ENCODE assay signal across 10 cellular contexts in genomic region chr6:11429577-11429976, GRCh38.
DNase-seq lines count a peak whose midpoint lies in the region; ATAC-seq and TF ChIP-seq lines count a peak whose summit lies in the region.
"Had no signal": no experiment of that assay in that cellular context is flagged by ENCODE, and none has a peak within 500 bp of the region (broad histone marks: within the 10 kb centered on the region; RNA-seq: fewer than 3 reads in every experiment).

No MANE protein-coding gene starts in this region.

- peak overlapping the region; percentile 84 for H2BK15ac ChIP-seq in mesenchymal stem cell (ENCODE audit: low read depth, poor library complexity, severe bottlenecking)

- H3K27me3 Mint-ChIP-seq in activated B cell treated with CpG ODN at 0.5 μM for 24 hours (no peaks in the 10 kb centered on the region), T-helper 17 cell (peaks cover 4% of the 10 kb centered on the region)
- H3K27me3 Mint-ChIP-seq in effector memory CD8-positive, alpha-beta T cell = peaks cover 0 to under 1% of the 10 kb centered on the region in 2 donors

- peak overlapping the region; percentile 41 for H2AK5ac ChIP-seq in mesenchymal stem cell (ENCODE audit: low read length, severe bottlenecking)

- H3K23ac ChIP-seq in mesenchymal stem cell (ENCODE audit: low read length in 2 of 2) = no peak overlapping the region

- H3K4me3 ChIP-seq in DOHH2 (ENCODE audit: low read length) (peak overlapping the region; percentile 34; the same call in 1 of the 2 replicates), mesenchymal stem cell (ENCODE audit: insufficient read depth in 1 of 2, low read depth in 1 of 2, low read length in 2 of 2) (peak overlapping the region in 1 of 2 experiments; percentile 21), foreskin fibroblast (ENCODE audit: low read depth in 1 of 2, low read length in 2 of 2) (no peak overlapping the region)

- H3K36me3 Mint-ChIP-seq in activated B cell treated with CpG ODN at 0.5 μM for 24 hours (ENCODE audit: low read depth) (no peaks in the 10 kb centered on the region), T-helper 17 cell (ENCODE audit: low read depth) (peaks cover 2% of the 10 kb centered on the region)
- H3K36me3 Mint-ChIP-seq in effector memory CD8-positive, alpha-beta T cell (ENCODE audit: insufficient read depth) = no peaks in the 10 kb centered on the region

- no peaks in the 10 kb centered on the region for H4K20me1 ChIP-seq in DOHH2 (ENCODE audit: control insufficient read depth, insufficient read depth, low read depth, low read length)

- intact Hi-C loops in activated B cell treated with CpG ODN at 0.5 μM for 24 hours (cut with micrococcal nuclease) = loop anchor here (2.0 kb wide), 1 partner anchor 15 kb away; no protein-coding TSS in a partner anchor

- H3K36me3 ChIP-seq in DOHH2 (ENCODE audit: control insufficient read depth, low read length) = no peaks in the 10 kb centered on the region
- peaks cover 0 to 6% of the 10 kb centered on the region in 2 experiments for H3K36me3 ChIP-seq in mesenchymal stem cell (ENCODE audit: control insufficient read depth in 1 of 2, insufficient read depth in 2 of 2, low read depth in 1 of 2, low read length in 2 of 2)

- H3K4me2 ChIP-seq in DOHH2 (ENCODE audit: low read length) (peak overlapping the region; percentile 55), mesenchymal stem cell (ENCODE audit: low read length, poor library complexity, severe bottlenecking) (no peak overlapping the region)

- peak overlapping the region; percentile 62 for H2BK5ac ChIP-seq in mesenchymal stem cell (ENCODE audit: low read depth, low read length, poor library complexity, severe bottlenecking)

- peaks cover 6% of the 10 kb centered on the region; the same call in 1 of the 2 replicates for H3F3A ChIP-seq in DOHH2 (ENCODE audit: control insufficient read depth, insufficient read depth)

- H3K4me1 ChIP-seq in DOHH2 (ENCODE audit: control insufficient read depth, low read length) (peaks cover 54% of the 10 kb centered on the region), mesenchymal stem cell (ENCODE audit: control insufficient read depth, insufficient read depth, low read depth, low read length) (peaks cover 26% of the 10 kb centered on the region)

- no peaks in the 10 kb centered on the region for H3K79me2 ChIP-seq in DOHH2 (ENCODE audit: control insufficient read depth, low read length)

- WGBS in mesenchymal stem cell = 33% methylated on average over 2 of the region's 2 CpGs

- H2BK120ac ChIP-seq in mesenchymal stem cell (ENCODE audit: low read depth, low read length) = no peak overlapping the region

- H2AFZ ChIP-seq in mesenchymal stem cell (ENCODE audit: low read depth, low read length) = no peak overlapping the region

- no peaks in the 10 kb centered on the region for H3K9me3 Mint-ChIP-seq in activated B cell treated with CpG ODN at 0.5 μM for 24 hours
- H3K9me3 Mint-ChIP-seq in effector memory CD8-positive, alpha-beta T cell = no peaks in the 10 kb centered on the region

- H3K27ac ChIP-seq in DOHH2 (ENCODE audit: low read depth, low read length) (no peak overlapping the region), mesenchymal stem cell (ENCODE audit: low read length, poor library complexity, severe bottlenecking) (peak overlapping the region; percentile 95)

- CTCF ChIA-PET in activated B cell treated with CpG ODN at 0.5 μM for 24 hours (lab: Charles Lee) = no interaction called here

- H3K79me1 ChIP-seq in mesenchymal stem cell (replicated peaks; ENCODE audit: low read length, poor library complexity, severe bottlenecking) = no peaks in the 10 kb centered on the region

- POLR2A ChIA-PET in activated B cell treated with CpG ODN at 0.5 μM for 24 hours (lab: Charles Lee) = interaction anchor here (0.6 kb wide), 1 partner anchor 29 kb away, joined by 3 read pairs; no protein-coding TSS in a partner anchor

- H3K27me3 ChIP-seq in DOHH2 (ENCODE audit: control insufficient read depth, low read length) (no peaks in the 10 kb centered on the region), mesenchymal stem cell (ENCODE audit: control insufficient read depth in 1 of 2, insufficient read depth in 1 of 2, low read length in 2 of 2) (no peaks in the 10 kb centered on the region)

- H3K9ac ChIP-seq in mesenchymal stem cell (ENCODE audit: low read length) = no peak overlapping the region

- peak overlapping the region in 1 of 2 experiments; percentile 64 for H3K14ac ChIP-seq in mesenchymal stem cell (ENCODE audit: low read length in 2 of 2)

- peak overlapping the region; percentile 73 to 87 for H3K18ac ChIP-seq in mesenchymal stem cell (ENCODE audit: low read depth in 1 of 2, low read length in 2 of 2)

- ATAC-seq in GM21737 (IDR thresholded peaks at IDR 0.05; ENCODE audit: unreplicated experiment) (peak; percentile 30), activated B cell treated with CpG ODN at 0.5 μM for 24 hours (ENCODE audit: low read depth) (no peak), T-helper 17 cell (no peak)
- ATAC-seq in effector memory CD8-positive, alpha-beta T cell (replicated peaks) = no peak

- H3K4me3 Mint-ChIP-seq in activated B cell treated with CpG ODN at 0.5 μM for 24 hours = no peak overlapping the region
- no peak overlapping the region for H3K4me3 Mint-ChIP-seq in T-helper 17 cell
- H3K4me3 Mint-ChIP-seq in effector memory CD8-positive, alpha-beta T cell = no peak overlapping the region

- H3K27ac Mint-ChIP-seq in activated B cell treated with CpG ODN at 0.5 μM for 24 hours (peak overlapping the region; percentile 30), T-helper 17 cell (no peak overlapping the region)
- H3K27ac Mint-ChIP-seq in effector memory CD8-positive, alpha-beta T cell = no peak overlapping the region

- H2BK12ac ChIP-seq in mesenchymal stem cell (ENCODE audit: low read length in 2 of 2) = peak overlapping the region; percentile 90 to 91

- H3K9me2 ChIP-seq in DOHH2 (replicated peaks; ENCODE audit: control insufficient read depth, low read length) = no peaks in the 10 kb centered on the region

- no peak for DNase-seq in activated B cell treated with CpG ODN at 0.5 μM for 24 hours
- no peak for DNase-seq in mesenchymal stem cell
- DNase-seq in T-helper 17 cell = no peak
- no peak for DNase-seq in effector memory CD8-positive, alpha-beta T cell
- no peak for DNase-seq in foreskin fibroblast
- DNase-seq in NCI-H128 (lab: John Stamatoyannopoulos, UW; ENCODE audit: unreplicated experiment) = no peak
- DNase-seq: GF-D8, NCI-H1930 had no signal

- H4K8ac ChIP-seq in mesenchymal stem cell (ENCODE audit: low read length) = peak overlapping the region; percentile 55

- TF ChIP-seq CTCF in DOHH2 (IDR thresholded peaks at IDR 0.05; ENCODE audit: low read depth, low read length, poor library complexity, severe bottlenecking) = no peak
- TF ChIP-seq CTCF in activated B cell treated with CpG ODN at 0.5 μM for 24 hours (IDR thresholded peaks at IDR 0.05) = no peak
- TF ChIP-seq CTCF in foreskin fibroblast (IDR thresholded peaks at IDR 0.05; ENCODE audit: low read depth, low read length) = no peak

- peaks cover 43% of the 10 kb centered on the region for H3K4me1 Mint-ChIP-seq in activated B cell treated with CpG ODN at 0.5 μM for 24 hours
- H3K4me1 Mint-ChIP-seq in T-helper 17 cell = peaks cover 20% of the 10 kb centered on the region
- H3K4me1 Mint-ChIP-seq in effector memory CD8-positive, alpha-beta T cell (ENCODE audit: low read depth in 2 of 2) = peaks cover 7 to 10% of the 10 kb centered on the region in 2 donors

- H3K4ac ChIP-seq in mesenchymal stem cell (ENCODE audit: low read depth in 1 of 2, low read length in 2 of 2) = peak overlapping the region; percentile 52 to 89

- H3K9me3 ChIP-seq in DOHH2 (ENCODE audit: control insufficient read depth, insufficient read depth, low read length) (no peaks in the 10 kb centered on the region), mesenchymal stem cell (ENCODE audit: control insufficient read depth, low read length) (no peaks in the 10 kb centered on the region), T-helper 17 cell (ENCODE audit: control insufficient read depth, low read length, poor library complexity, severe bottlenecking) (no peaks in the 10 kb centered on the region)

- H4K91ac ChIP-seq in mesenchymal stem cell (ENCODE audit: low read length) = peak overlapping the region; percentile 80
